In genomic region chr5:132750471-132751230, GRCh38 we compare ENCODE assay signal across 1 cellular context.
A peak's percentile ranks its signal among the peaks of the same experiment; 100 is the strongest.
TF ChIP-seq lines count a peak whose summit lies in the region.

No MANE protein-coding gene starts in this region.

TF ChIP-seq in GM12878, 131 proteins besides CTCF, POLR2A, EP300 and RAD21 (continued from another document):
- TF ChIP-seq ASH2L (IDR thresholded peaks at IDR 0.05; ENCODE audit: borderline replicate concordance, low read depth): no peak
- no peak for TF ChIP-seq TAF1 (IDR thresholded peaks at IDR 0.05; ENCODE audit: borderline replicate concordance, low read depth, low read length)
- no peak for TF ChIP-seq PML (IDR thresholded peaks at IDR 0.05; ENCODE audit: low read length)
- TF ChIP-seq MYB (IDR thresholded peaks at IDR 0.05; ENCODE audit: borderline replicate concordance, low read depth, low read length): no peak
- TF ChIP-seq MLLT1 (IDR thresholded peaks at IDR 0.05): peak; percentile 3; the same call in 1 of the 2 replicates
- no peak for TF ChIP-seq MEF2B (IDR thresholded peaks at IDR 0.05; ENCODE audit: partially characterized antibody, poor library complexity, severe bottlenecking)
- TF ChIP-seq PKNOX1 (IDR thresholded peaks at IDR 0.05): no peak
- no peak for TF ChIP-seq E2F8 (IDR thresholded peaks at IDR 0.05; ENCODE audit: low read depth, partially characterized antibody)
- TF ChIP-seq RUNX3 (IDR thresholded peaks at IDR 0.05; ENCODE audit: low read length): peak; percentile 32; the same call in 1 of the 2 replicates
- TF ChIP-seq GATAD2B (conservative IDR thresholded peaks at IDR 0.05; ENCODE audit: low read depth): no peak
- peak; percentile 85; the same call in 1 of the 2 replicates for TF ChIP-seq ZNF687 (IDR thresholded peaks at IDR 0.05)
- peak; percentile 65; the same call in 1 of the 2 replicates for TF ChIP-seq ATF7 (IDR thresholded peaks at IDR 0.05; ENCODE audit: low read depth)
- TF ChIP-seq CBX5 (IDR thresholded peaks at IDR 0.05; ENCODE audit: low read depth): no peak
- no peak for TF ChIP-seq ZBED1 (IDR thresholded peaks at IDR 0.05; ENCODE audit: borderline replicate concordance)
- TF ChIP-seq ESRRA (IDR thresholded peaks at IDR 0.05; ENCODE audit: low read length): no peak
- no peak for TF ChIP-seq RCOR1 (conservative IDR thresholded peaks at IDR 0.05; ENCODE audit: low read depth, low read length)
- TF ChIP-seq POLR2AphosphoS5 (IDR thresholded peaks at IDR 0.05; ENCODE audit: low read length): peak; percentile 38; the same call in 1 of the 2 replicates
- TF ChIP-seq KLF5 (IDR thresholded peaks at IDR 0.05; ENCODE audit: partially characterized antibody): no peak
- TF ChIP-seq E2F4 (IDR thresholded peaks at IDR 0.05; ENCODE audit: low read depth, low read length): no peak
- TF ChIP-seq PAX5 (IDR thresholded peaks at IDR 0.05; ENCODE audit: borderline replicate concordance, low read depth, low read length): no peak
- TF ChIP-seq GABPA (IDR thresholded peaks at IDR 0.05; ENCODE audit: low read depth): no peak
- no peak for TF ChIP-seq TCF3 (IDR thresholded peaks at IDR 0.05; ENCODE audit: borderline replicate concordance, insufficient read depth, low read depth, low read length)
- no peak for TF ChIP-seq MAX (IDR thresholded peaks at IDR 0.05; ENCODE audit: low read depth, low read length)
- no peak for TF ChIP-seq BCLAF1 (IDR thresholded peaks at IDR 0.05)
